Comparison of ENCODE assay signal across 11 cellular contexts in the genomic region with DNA sequence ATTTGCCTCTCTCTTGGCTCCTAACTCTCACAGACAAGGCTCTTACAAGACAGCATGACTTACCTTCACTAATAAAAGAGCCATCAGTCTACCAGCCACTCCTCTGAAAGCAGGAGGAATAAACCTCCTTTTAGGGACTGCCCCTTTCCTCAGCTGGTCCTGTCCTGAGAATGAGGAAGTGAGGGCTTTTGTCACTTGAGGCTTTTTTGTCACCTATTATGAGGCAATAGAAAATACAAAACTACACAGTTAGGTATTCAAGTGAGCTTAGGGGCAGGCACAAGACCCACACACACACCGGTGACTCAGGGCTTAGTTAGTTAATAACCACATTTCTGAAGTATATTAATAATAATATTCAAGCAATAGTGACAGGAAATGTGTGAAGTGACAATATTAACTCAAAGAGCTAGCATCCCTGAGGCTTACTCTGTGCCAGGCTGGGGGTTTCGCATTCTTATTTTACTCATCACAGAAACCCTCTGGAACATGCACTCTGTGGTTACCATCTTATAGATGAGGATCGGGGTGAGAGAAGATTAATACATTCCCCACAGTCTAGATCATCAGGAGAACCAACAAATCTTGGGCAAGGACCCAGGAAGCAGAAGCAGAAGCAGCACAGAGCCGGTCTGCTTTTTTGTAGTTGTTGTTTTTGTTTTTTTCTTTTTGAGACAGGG.
DNase-seq lines count a peak whose midpoint lies in the region; ATAC-seq and TF ChIP-seq lines count a peak whose summit lies in the region.
"Had no signal": no experiment of that assay in that cellular context is flagged by ENCODE, and none has a peak within 500 bp of the region (broad histone marks: within the 10 kb centered on the region; RNA-seq: fewer than 3 reads in every experiment).

No MANE protein-coding gene starts in this region.

- H3K4me3 Mint-ChIP-seq in activated CD8-positive, alpha-beta T cell treated with anti-CD3 and anti-CD28 coated beads for 36 hours, result no peak overlapping the region
- H3K4me3 Mint-ChIP-seq: activated T-helper 17 cell treated with anti-CD3 and anti-CD28 coated beads, Interleukin-2, amount 50 U/mL, for 72 hours had no signal

- peak overlapping the region; percentile 49 for H3K9ac ChIP-seq in GM23248

- no peaks in the 10 kb centered on the region for H3K27me3 Mint-ChIP-seq in activated CD8-positive, alpha-beta T cell treated with anti-CD3 and anti-CD28 coated beads for 36 hours
- H3K27me3 Mint-ChIP-seq: activated T-helper 17 cell treated with anti-CD3 and anti-CD28 coated beads, Interleukin-2, amount 50 U/mL, for 72 hours had no signal

- no peaks in the 10 kb centered on the region for H3K9me3 ChIP-seq in GM23248 (ENCODE audit: low read depth)
- H3K9me3 ChIP-seq: transverse colon had no signal

- H3K36me3 ChIP-seq in GM23248 (ENCODE audit: low read depth), result no peaks in the 10 kb centered on the region
- H3K36me3 ChIP-seq: transverse colon had no signal

- 0 out of 2 replicates have a peak overlapping the region, but pooled peaks have one; percentile 1 for H2AFZ ChIP-seq in GM23248

- H3K4me3 ChIP-seq in GM23248, result peak overlapping the region; percentile 56
- H3K4me3 ChIP-seq: transverse colon had no signal

- POLR2A ChIA-PET in activated CD8-positive, alpha-beta T cell treated with anti-CD3 and anti-CD28 coated beads for 36 hours (lab: Charles Lee), result no interaction called here

- H3K9me2 ChIP-seq in GM23248 (ENCODE audit: insufficient read depth), result 0 out of 2 replicates have a peak, but pooled peaks cover 4% of the 10 kb centered on the region

- no peaks in the 10 kb centered on the region for H3K36me3 Mint-ChIP-seq in activated CD8-positive, alpha-beta T cell treated with anti-CD3 and anti-CD28 coated beads for 36 hours (ENCODE audit: low read depth)

- no peak for ATAC-seq in activated CD8-positive, alpha-beta T cell treated with anti-CD3 and anti-CD28 coated beads for 36 hours
- ATAC-seq: activated T-helper 17 cell treated with anti-CD3 and anti-CD28 coated beads, Interleukin-2, amount 50 U/mL, for 72 hours had no signal

- no peak overlapping the region for H3K27ac Mint-ChIP-seq in activated CD8-positive, alpha-beta T cell treated with anti-CD3 and anti-CD28 coated beads for 36 hours
- H3K27ac Mint-ChIP-seq: activated T-helper 17 cell treated with anti-CD3 and anti-CD28 coated beads, Interleukin-2, amount 50 U/mL, for 72 hours had no signal

- 6 to 13% methylated on average over 4 of the region's 4 CpGs for WGBS in GM23248 (ENCODE audit: low coverage in 1 of 2, low lambda C conversion rate in 2 of 2, missing lambda C conversion rate in 2 of 2), 2 experiments

- H4K20me1 ChIP-seq in GM23248 (ENCODE audit: insufficient read depth), result no peaks in the 10 kb centered on the region

- no peaks in the 10 kb centered on the region for H3K27me3 ChIP-seq in GM23248 (replicated peaks; ENCODE audit: insufficient read depth)
- H3K27me3 ChIP-seq: transverse colon had no signal

- H3K27ac ChIP-seq in GM23248, result peak overlapping the region; percentile 77
- H3K27ac ChIP-seq: transverse colon had no signal

- H3K9me3 Mint-ChIP-seq in activated CD8-positive, alpha-beta T cell treated with anti-CD3 and anti-CD28 coated beads for 36 hours, result no peaks in the 10 kb centered on the region

- no peaks in the 10 kb centered on the region for H3K4me1 Mint-ChIP-seq in activated CD8-positive, alpha-beta T cell treated with anti-CD3 and anti-CD28 coated beads for 36 hours (ENCODE audit: low read depth)
- H3K4me1 Mint-ChIP-seq: activated T-helper 17 cell treated with anti-CD3 and anti-CD28 coated beads, Interleukin-2, amount 50 U/mL, for 72 hours had no signal

- in situ Hi-C loops in GM23248 (cut with MboI), result no loop called here

- H3K4me2 ChIP-seq in GM23248 (ENCODE audit: unreplicated experiment), result peak overlapping the region; percentile 80

- TF ChIP-seq CTCF in activated CD8-positive, alpha-beta T cell treated with anti-CD3 and anti-CD28 coated beads for 36 hours (IDR thresholded peaks at IDR 0.05), result no peak

- peaks cover 67% of the 10 kb centered on the region for H3K79me2 ChIP-seq in GM23248 (ENCODE audit: insufficient read depth)

- intact Hi-C loops in activated CD8-positive, alpha-beta T cell treated with anti-CD3 and anti-CD28 coated beads for 36 hours (cut with micrococcal nuclease), result no loop called here

- DNase-seq in AG08395 (ENCODE audit: low spot score), result peak; percentile 14
- peak; percentile 92 for DNase-seq in GM23248
- DNase-seq in MV-4-11 (lab: John Stamatoyannopoulos, UW), result peak; percentile 18
- peak; percentile 30 for DNase-seq in fibroblast of gingiva (ENCODE audit: low read depth)
- no peak for DNase-seq in DMS153 (lab: John Stamatoyannopoulos, UW)
- no peak for DNase-seq in activated CD8-positive, alpha-beta T cell treated with anti-CD3 and anti-CD28 coated beads for 36 hours
- DNase-seq in iPS-NIHi7 (ENCODE audit: extremely low spot score), result no peak
- no peak for DNase-seq in activated T-cell treated with anti-CD3 and anti-CD28 coated beads, Interleukin-2, amount 50 U/mL, for 48 hours
- DNase-seq: NCI-H446 treated with DMSO at 0.1 percent for 48 hours, transverse colon had no signal

- H3F3A ChIP-seq in GM23248 (ENCODE audit: insufficient read depth), result peaks cover 23% of the 10 kb centered on the region

- H3K4me1 ChIP-seq in GM23248 (ENCODE audit: insufficient read depth), result peaks cover 24% of the 10 kb centered on the region
- H3K4me1 ChIP-seq: transverse colon had no signal

- CTCF ChIA-PET in activated CD8-positive, alpha-beta T cell treated with anti-CD3 and anti-CD28 coated beads for 36 hours (lab: Charles Lee), result no interaction called here

Comparison
In these comparisons a context has a peak if more than half of its experiments do, and no peak if none do; other contexts are left out.
1. DNase-seq: peak in AG08395 (single experiment), GM23248 (single experiment), MV-4-11 (single experiment) and fibroblast of gingiva (single experiment); none in DMS153 (single experiment), activated CD8-positive, alpha-beta T cell treated with anti-CD3 and anti-CD28 coated beads for 36 hours (single experiment), iPS-NIHi7 (single experiment) and activated T-cell treated with anti-CD3 and anti-CD28 coated beads, Interleukin-2, amount 50 U/mL, for 48 hours (0 of 2).